In the genomic region with DNA sequence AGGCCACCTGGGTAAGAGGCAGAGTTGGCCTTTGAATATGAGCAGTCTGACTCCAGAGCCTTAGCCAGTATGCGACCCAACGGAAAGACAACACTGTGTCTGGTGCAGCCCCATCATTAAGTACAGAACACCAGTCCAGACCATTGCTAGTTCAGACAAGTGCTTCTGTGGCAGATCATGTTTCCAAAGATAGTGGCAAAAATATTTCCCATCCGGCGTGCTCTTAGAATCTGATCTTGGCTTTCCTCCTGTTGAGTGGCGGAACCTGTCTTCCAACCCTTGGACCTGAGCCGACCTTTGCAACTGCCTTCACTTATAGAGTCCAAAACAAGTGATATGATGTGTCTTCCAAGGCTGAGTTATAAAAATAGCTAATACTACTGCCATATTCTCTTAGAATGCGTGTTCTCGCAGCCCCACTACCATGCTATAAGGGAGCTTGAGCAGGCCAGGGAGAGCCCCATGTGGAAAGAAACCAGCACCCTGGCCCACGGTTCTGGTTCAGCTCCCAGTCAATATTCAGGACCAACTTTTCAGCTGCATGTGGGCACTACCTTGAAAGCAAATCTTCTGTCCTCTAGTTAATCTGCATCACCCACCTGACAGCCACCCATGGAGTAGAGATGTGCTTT, we compare ENCODE assay signal across 16 cellular contexts.
"Had no signal": no experiment of that assay in that cellular context is flagged by ENCODE, and none has a peak within 500 bp of the region (broad histone marks: within the 10 kb centered on the region; RNA-seq: fewer than 3 reads in every experiment).

No MANE protein-coding gene starts in this region.

- H3K27me3 Mint-ChIP-seq: activated CD4-positive, alpha-beta memory T cell treated with anti-CD3 and anti-CD28 coated beads for 36 hours; activated naive CD8-positive, alpha-beta T cell treated with anti-CD3 and anti-CD28 coated beads for 36 hours; stimulated activated naive B cell treated with anti-CD40 and anti-IgM and Interleukin-4, amounts not matched to agents 10 μg/mL and 1 μg/mL and 100 μg/mL, for 72 hours had no signal

- DNase-seq: activated B cell treated with CpG ODN at 0.5 μM for 24 hours; activated CD4-positive, alpha-beta memory T cell treated with anti-CD3 and anti-CD28 coated beads for 36 hours; activated CD4-positive, alpha-beta T cell treated with anti-CD3 and anti-CD28 coated beads for 4 hours; activated gamma-delta T cell treated with Interleukin-2 at 50 U/mL for 16 hours; activated naive CD8-positive, alpha-beta T cell treated with anti-CD3 and anti-CD28 coated beads for 36 hours; activated T-cell treated with anti-CD3 and anti-CD28 coated beads for 4 hours; amniotic stem cell; caudate nucleus; foreskin fibroblast; mesendoderm; natural killer cell; ovary; sigmoid colon; spleen; stimulated activated naive B cell treated with anti-CD40 and anti-IgM and Interleukin-4, amounts not matched to agents 10 μg/mL and 1 μg/mL and 100 μg/mL, for 72 hours had no signal

- H3K27ac ChIP-seq: ovary, sigmoid colon, spleen had no signal

- H3K4me1 Mint-ChIP-seq: activated B cell treated with CpG ODN at 0.5 μM for 24 hours; natural killer cell; stimulated activated naive B cell treated with anti-CD40 and anti-IgM and Interleukin-4, amounts not matched to agents 10 μg/mL and 1 μg/mL and 100 μg/mL, for 72 hours had no signal

- H3K4me3 Mint-ChIP-seq: activated B cell treated with CpG ODN at 0.5 μM for 24 hours; activated CD4-positive, alpha-beta memory T cell treated with anti-CD3 and anti-CD28 coated beads for 36 hours; activated naive CD8-positive, alpha-beta T cell treated with anti-CD3 and anti-CD28 coated beads for 36 hours; activated T-helper 1 cell treated with anti-CD3 and anti-CD28 coated beads, Interleukin-12 subunit alpha, Interleukin-12 subunit beta, Interleukin-2, Interleukin-4 antibody, amounts not matched to agents 30 ng/mL and 10 ng/mL and 1 ng/mL, durations not matched to agents 14 hours and 24 hours and 36 hours; natural killer cell; stimulated activated naive B cell treated with anti-CD40 and anti-IgM and Interleukin-4, amounts not matched to agents 10 μg/mL and 1 μg/mL and 100 μg/mL, for 72 hours had no signal

- H3K27me3 ChIP-seq: ovary, sigmoid colon had no signal

- H3K4me1 ChIP-seq: spleen had no signal

- H3K36me3 ChIP-seq: ovary, sigmoid colon, spleen had no signal

- H3K4me3 ChIP-seq: ovary, sigmoid colon, spleen had no signal

- H3K27ac Mint-ChIP-seq: activated B cell treated with CpG ODN at 0.5 μM for 24 hours; activated CD4-positive, alpha-beta memory T cell treated with anti-CD3 and anti-CD28 coated beads for 36 hours; activated naive CD8-positive, alpha-beta T cell treated with anti-CD3 and anti-CD28 coated beads for 36 hours; activated T-helper 1 cell treated with anti-CD3 and anti-CD28 coated beads, Interleukin-12 subunit alpha, Interleukin-12 subunit beta, Interleukin-2, Interleukin-4 antibody, amounts not matched to agents 30 ng/mL and 10 ng/mL and 1 ng/mL, durations not matched to agents 14 hours and 24 hours and 36 hours; natural killer cell; stimulated activated naive B cell treated with anti-CD40 and anti-IgM and Interleukin-4, amounts not matched to agents 10 μg/mL and 1 μg/mL and 100 μg/mL, for 72 hours had no signal

- H3K36me3 Mint-ChIP-seq: activated CD4-positive, alpha-beta memory T cell treated with anti-CD3 and anti-CD28 coated beads for 36 hours; activated naive CD8-positive, alpha-beta T cell treated with anti-CD3 and anti-CD28 coated beads for 36 hours; natural killer cell; stimulated activated naive B cell treated with anti-CD40 and anti-IgM and Interleukin-4, amounts not matched to agents 10 μg/mL and 1 μg/mL and 100 μg/mL, for 72 hours had no signal

- H3K9me3 Mint-ChIP-seq: activated B cell treated with CpG ODN at 0.5 μM for 24 hours; activated CD4-positive, alpha-beta memory T cell treated with anti-CD3 and anti-CD28 coated beads for 36 hours; activated naive CD8-positive, alpha-beta T cell treated with anti-CD3 and anti-CD28 coated beads for 36 hours; activated T-helper 1 cell treated with anti-CD3 and anti-CD28 coated beads, Interleukin-12 subunit alpha, Interleukin-12 subunit beta, Interleukin-2, Interleukin-4 antibody, amounts not matched to agents 30 ng/mL and 10 ng/mL and 1 ng/mL, durations not matched to agents 14 hours and 24 hours and 36 hours; natural killer cell; stimulated activated naive B cell treated with anti-CD40 and anti-IgM and Interleukin-4, amounts not matched to agents 10 μg/mL and 1 μg/mL and 100 μg/mL, for 72 hours had no signal

- H3K9me3 ChIP-seq: ovary, sigmoid colon, spleen had no signal

- ATAC-seq: natural killer cell; stimulated activated naive B cell treated with anti-CD40 and anti-IgM and Interleukin-4, amounts not matched to agents 10 μg/mL and 1 μg/mL and 100 μg/mL, for 72 hours had no signal
